32 cellular contexts compared by ENCODE assay signal in genomic region chr12:127728285-127728684, GRCh38.
"Had no signal": no experiment of that assay in that cellular context is flagged by ENCODE, and none has a peak within 500 bp of the region (broad histone marks: within the 10 kb centered on the region; RNA-seq: fewer than 3 reads in every experiment).

No MANE protein-coding gene starts in this region.

- H3K4me2 ChIP-seq: neural progenitor cell had no signal

- H3K36me3 ChIP-seq: colonic mucosa, heart right ventricle, left lung, neural progenitor cell, right atrium auricular region, stomach, thyroid gland, upper lobe of left lung, vagina had no signal

- H3K27ac ChIP-seq: body of pancreas, colonic mucosa, heart right ventricle, left lung, neural progenitor cell, parathyroid adenoma, right atrium auricular region, stomach, thyroid gland, upper lobe of left lung, vagina had no signal

- H3K4me1 ChIP-seq: body of pancreas, colonic mucosa, heart right ventricle, left lung, neural progenitor cell, parathyroid adenoma, right atrium auricular region, stomach, thyroid gland, upper lobe of left lung, vagina had no signal

- H3K4me3 ChIP-seq: body of pancreas, colonic mucosa, dorsolateral prefrontal cortex, heart right ventricle, left lung, lung, neural progenitor cell, right atrium auricular region, stomach, thyroid gland, upper lobe of left lung, vagina had no signal

- H3K79me2 ChIP-seq: parathyroid adenoma had no signal

- H3K9me3 ChIP-seq: body of pancreas, colonic mucosa, left lung, right atrium auricular region, thyroid gland, upper lobe of left lung had no signal

- H3K27me3 ChIP-seq: body of pancreas, colonic mucosa, dorsolateral prefrontal cortex, heart right ventricle, left lung, neural progenitor cell, right atrium auricular region, stomach, thyroid gland, upper lobe of left lung, vagina had no signal

- H3K9ac ChIP-seq: neural progenitor cell, parathyroid adenoma had no signal

- DNase-seq: activated CD4-positive, alpha-beta memory T cell treated with anti-CD3 and anti-CD28 coated beads, Interleukin-2, amount 10 ng/mL, durations not matched to agents 7 days and 5 days; activated CD4-positive, alpha-beta T cell treated with anti-CD3 and anti-CD28 coated beads for 1 hour; activated CD4-positive, alpha-beta T cell treated with anti-CD3 and anti-CD28 coated beads, Interleukin-2, amount 10 ng/mL, durations not matched to agents 7 days and 5 days; activated CD8-positive, alpha-beta memory T cell treated with anti-CD3 and anti-CD28 coated beads, Interleukin-2, amount 50 U/mL, for 48 hours; activated naive CD8-positive, alpha-beta T cell treated with anti-CD3 and anti-CD28 coated beads, Interleukin-2, amount 50 U/mL, for 24 hours; activated T-cell treated with anti-CD3 and anti-CD28 coated beads, Interleukin-2, amount 50 U/mL, for 48 hours; anterior cingulate cortex; body of pancreas; cerebellar nuclear complex; colonic mucosa; dorsolateral prefrontal cortex; effector memory CD4-positive, alpha-beta T cell; erythroblast; foreskin melanocyte; heart right ventricle; left lung; mesendoderm; natural killer cell; occipital lobe; stimulated activated CD4-positive, alpha-beta T cell treated with anti-CD3 and anti-CD28 coated beads, Interleukin-15, amount 100 ng/mL, for 24 hours; stimulated activated CD4-positive, alpha-beta T cell treated with anti-CD3 and anti-CD28 coated beads, Interleukin-2, amount 100 ng/mL, for 24 hours; stimulated activated naive B cell treated with anti-CD40 and anti-IgM and Interleukin-4, amounts not matched to agents 10 μg/mL and 1 μg/mL and 100 μg/mL, for 72 hours; stomach; T1000; thyroid gland; upper lobe of left lung had no signal

- ATAC-seq: activated naive CD8-positive, alpha-beta T cell treated with anti-CD3 and anti-CD28 coated beads, Interleukin-2, amount 50 U/mL, for 24 hours; body of pancreas; heart right ventricle; left lung; natural killer cell; stimulated activated naive B cell treated with anti-CD40 and anti-IgM and Interleukin-4, amounts not matched to agents 10 μg/mL and 1 μg/mL and 100 μg/mL, for 72 hours; WTC11 had no signal

- H2AFZ ChIP-seq: neural progenitor cell, parathyroid adenoma had no signal
